In genomic region chr2:144198116-144198515, GRCh38 we compare ENCODE assay signal across 9 cellular contexts.
DNase-seq lines count a peak whose midpoint lies in the region; ATAC-seq and TF ChIP-seq lines count a peak whose summit lies in the region.
"Had no signal": no experiment of that assay in that cellular context is flagged by ENCODE, and none has a peak within 500 bp of the region (broad histone marks: within the 10 kb centered on the region; RNA-seq: fewer than 3 reads in every experiment).

No MANE protein-coding gene starts in this region.

- H3K4me2 ChIP-seq in osteoblast (ENCODE audit: insufficient read depth, low read length) = no peak overlapping the region

- intact Hi-C loops in activated CD8-positive, alpha-beta T cell treated with anti-CD3 and anti-CD28 coated beads for 36 hours (cut with micrococcal nuclease) = no loop called here

- DNase-seq in activated CD8-positive, alpha-beta T cell treated with anti-CD3 and anti-CD28 coated beads for 36 hours = no peak
- no peak for DNase-seq in activated CD8-positive, alpha-beta T cell treated with anti-CD3 and anti-CD28 coated beads, Interleukin-2, amount 10 ng/mL, durations not matched to agents 7 days and 5 days
- DNase-seq in NOMO-1 treated with DMSO at 0.1 percent for 48 hours (lab: John Stamatoyannopoulos, UW; ENCODE audit: unreplicated experiment) (peak; percentile 63), endothelial cell (ENCODE audit: low spot score) (no peak), osteoblast (ENCODE audit: insufficient read length, low spot score, missing footprints) (peak; percentile 15), midbrain (lab: John Stamatoyannopoulos, UW) (no peak), caudate nucleus (lab: John Stamatoyannopoulos, UW) (no peak)
- DNase-seq: naive B cell had no signal

- peaks cover 2% of the 10 kb centered on the region for H3K9me3 Mint-ChIP-seq in activated CD8-positive, alpha-beta T cell treated with anti-CD3 and anti-CD28 coated beads for 36 hours
- peaks cover 3% of the 10 kb centered on the region for H3K9me3 Mint-ChIP-seq in activated CD8-positive, alpha-beta T cell treated with anti-CD3 and anti-CD28 coated beads, Interleukin-2, amount 10 ng/mL, durations not matched to agents 7 days and 5 days (ENCODE audit: insufficient read depth)
- H3K9me3 Mint-ChIP-seq in endothelial cell (ENCODE audit: unreplicated experiment) = no peaks in the 10 kb centered on the region

- H3K9me3 ChIP-seq in osteoblast (ENCODE audit: low read depth, low read length) = no peaks in the 10 kb centered on the region

- peaks cover 31% of the 10 kb centered on the region for H3K36me3 Mint-ChIP-seq in activated CD8-positive, alpha-beta T cell treated with anti-CD3 and anti-CD28 coated beads for 36 hours (ENCODE audit: low read depth)
- peaks cover 25% of the 10 kb centered on the region for H3K36me3 Mint-ChIP-seq in activated CD8-positive, alpha-beta T cell treated with anti-CD3 and anti-CD28 coated beads, Interleukin-2, amount 10 ng/mL, durations not matched to agents 7 days and 5 days (ENCODE audit: low read depth)
- H3K36me3 Mint-ChIP-seq in endothelial cell (ENCODE audit: low read depth, unreplicated experiment) = no peaks in the 10 kb centered on the region

- no peak overlapping the region for H2AFZ ChIP-seq in osteoblast (ENCODE audit: low read length)

- no peaks in the 10 kb centered on the region for H3K4me1 ChIP-seq in osteoblast (ENCODE audit: insufficient read depth, low read length)

- TF ChIP-seq CTCF in activated CD8-positive, alpha-beta T cell treated with anti-CD3 and anti-CD28 coated beads for 36 hours (IDR thresholded peaks at IDR 0.05) = no peak
- no peak for TF ChIP-seq CTCF in endothelial cell (IDR thresholded peaks at IDR 0.05; ENCODE audit: unreplicated experiment)
- no peak for TF ChIP-seq CTCF in osteoblast (IDR thresholded peaks at IDR 0.05; ENCODE audit: extremely low read depth, low read depth, low read length)

- ATAC-seq in activated CD8-positive, alpha-beta T cell treated with anti-CD3 and anti-CD28 coated beads for 36 hours = peak; percentile 29
- no peak for ATAC-seq in activated CD8-positive, alpha-beta T cell treated with anti-CD3 and anti-CD28 coated beads, Interleukin-2, amount 10 ng/mL, durations not matched to agents 7 days and 5 days
- ATAC-seq in HG02588 (IDR thresholded peaks at IDR 0.05; ENCODE audit: unreplicated experiment) = no peak

- CTCF ChIA-PET in activated CD8-positive, alpha-beta T cell treated with anti-CD3 and anti-CD28 coated beads for 36 hours (lab: Charles Lee) = no interaction called here
- CTCF ChIA-PET in activated CD8-positive, alpha-beta T cell treated with anti-CD3 and anti-CD28 coated beads, Interleukin-2, amount 10 ng/mL, durations not matched to agents 7 days and 5 days (lab: Charles Lee) = interaction anchor here (0.9 to 1.2 kb wide), 2 partner anchors 13 to 17 kb away, joined by 3 to 4 read pairs; no protein-coding TSS in a partner anchor

- H3K27ac ChIP-seq in osteoblast (ENCODE audit: low read depth, low read length) (no peak overlapping the region), caudate nucleus (ENCODE audit: low read depth, low read length) (no peak overlapping the region)

- no peaks in the 10 kb centered on the region for H3K27me3 Mint-ChIP-seq in activated CD8-positive, alpha-beta T cell treated with anti-CD3 and anti-CD28 coated beads for 36 hours
- H3K27me3 Mint-ChIP-seq in activated CD8-positive, alpha-beta T cell treated with anti-CD3 and anti-CD28 coated beads, Interleukin-2, amount 10 ng/mL, durations not matched to agents 7 days and 5 days (ENCODE audit: low read depth) = no peaks in the 10 kb centered on the region
- H3K27me3 Mint-ChIP-seq in endothelial cell (ENCODE audit: unreplicated experiment) = no peaks in the 10 kb centered on the region
- H3K27me3 Mint-ChIP-seq: naive B cell had no signal

- H3K27ac Mint-ChIP-seq in activated CD8-positive, alpha-beta T cell treated with anti-CD3 and anti-CD28 coated beads for 36 hours = peak overlapping the region; percentile 69
- no peak overlapping the region for H3K27ac Mint-ChIP-seq in activated CD8-positive, alpha-beta T cell treated with anti-CD3 and anti-CD28 coated beads, Interleukin-2, amount 10 ng/mL, durations not matched to agents 7 days and 5 days
- peak overlapping the region; percentile 20 for H3K27ac Mint-ChIP-seq in endothelial cell (ENCODE audit: unreplicated experiment)

- H4K20me1 ChIP-seq in osteoblast (ENCODE audit: insufficient read depth, low read length) = no peaks in the 10 kb centered on the region

- POLR2A ChIA-PET in activated CD8-positive, alpha-beta T cell treated with anti-CD3 and anti-CD28 coated beads for 36 hours (lab: Charles Lee) = interaction anchor here (0.8 to 1.4 kb wide), 3 partner anchors 10 to 14 kb away, joined by 4 to 5 read pairs (median 4); no protein-coding TSS in a partner anchor
- POLR2A ChIA-PET in activated CD8-positive, alpha-beta T cell treated with anti-CD3 and anti-CD28 coated beads, Interleukin-2, amount 10 ng/mL, durations not matched to agents 7 days and 5 days (lab: Charles Lee) = interaction anchor here (0.6 to 1.0 kb wide), 2 partner anchors 49 to 133 kb away, joined by 4 read pairs; no protein-coding TSS in a partner anchor

- H3K4me3 Mint-ChIP-seq in activated CD8-positive, alpha-beta T cell treated with anti-CD3 and anti-CD28 coated beads for 36 hours = no peak overlapping the region
- no peak overlapping the region for H3K4me3 Mint-ChIP-seq in activated CD8-positive, alpha-beta T cell treated with anti-CD3 and anti-CD28 coated beads, Interleukin-2, amount 10 ng/mL, durations not matched to agents 7 days and 5 days
- H3K4me3 Mint-ChIP-seq in endothelial cell (ENCODE audit: unreplicated experiment) = no peak overlapping the region
- H3K4me3 Mint-ChIP-seq: naive B cell had no signal

- no peaks in the 10 kb centered on the region for H3K27me3 ChIP-seq in osteoblast (ENCODE audit: insufficient read depth, low read length)

- peaks cover 72% of the 10 kb centered on the region for H3K4me1 Mint-ChIP-seq in activated CD8-positive, alpha-beta T cell treated with anti-CD3 and anti-CD28 coated beads for 36 hours (ENCODE audit: low read depth)
- peaks cover 29% of the 10 kb centered on the region for H3K4me1 Mint-ChIP-seq in activated CD8-positive, alpha-beta T cell treated with anti-CD3 and anti-CD28 coated beads, Interleukin-2, amount 10 ng/mL, durations not matched to agents 7 days and 5 days (ENCODE audit: low read depth)
- peaks cover 11% of the 10 kb centered on the region for H3K4me1 Mint-ChIP-seq in endothelial cell (ENCODE audit: unreplicated experiment)

- H3K4me3 ChIP-seq in osteoblast (ENCODE audit: insufficient read depth, low read length) = no peak overlapping the region

- no peaks in the 10 kb centered on the region for H3K79me2 ChIP-seq in osteoblast (ENCODE audit: insufficient read depth, low read length)

- no peaks in the 10 kb centered on the region for H3K36me3 ChIP-seq in osteoblast (ENCODE audit: insufficient read depth, low read length)

Comparison
In these comparisons a context has a peak if more than half of its experiments do, and no peak if none do; other contexts are left out.
1. DNase-seq: peak in NOMO-1 treated with DMSO at 0.1 percent for 48 hours (single experiment) and osteoblast (single experiment); none in activated CD8-positive, alpha-beta T cell treated with anti-CD3 and anti-CD28 coated beads for 36 hours (single experiment), activated CD8-positive, alpha-beta T cell treated with anti-CD3 and anti-CD28 coated beads, Interleukin-2, amount 10 ng/mL, durations not matched to agents 7 days and 5 days (single experiment), endothelial cell (single experiment), midbrain (single experiment) and caudate nucleus (0 of 61).